8 cellular contexts compared by ENCODE assay signal in the genomic region with DNA sequence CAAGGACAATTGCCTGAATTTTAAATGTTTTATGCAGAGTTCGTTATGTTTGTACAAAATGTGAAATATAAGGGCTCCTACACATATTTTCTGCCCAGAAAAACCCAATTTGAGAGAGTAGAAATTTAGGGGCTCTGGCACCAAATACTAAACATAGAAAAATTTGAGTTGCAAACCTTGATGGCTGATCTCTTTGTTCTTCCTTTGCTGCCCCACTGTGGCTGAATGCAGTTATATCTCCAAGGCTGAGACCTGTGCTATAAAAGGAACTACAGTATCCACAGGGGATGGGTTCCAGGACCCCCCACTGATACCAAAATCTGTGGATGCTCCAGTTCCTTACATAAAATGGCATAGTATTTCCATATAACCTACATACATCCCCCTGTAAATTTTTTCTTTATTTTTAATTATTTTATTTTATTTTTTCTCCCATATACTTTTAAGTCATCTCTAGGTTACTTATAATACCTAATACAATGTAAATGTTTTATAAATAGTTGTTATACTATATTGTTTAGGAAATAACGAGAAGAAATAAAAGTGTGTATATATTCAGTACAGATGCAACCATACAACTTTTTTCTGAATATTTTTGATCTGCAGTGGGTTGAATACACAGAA. TPM values are rescaled to one million over a fixed set of nuclear protein-coding genes. Genes with fewer than 3 reads are reported as not detected.
DNase-seq lines count a peak whose midpoint lies in the region; ATAC-seq, FAIRE-seq and TF ChIP-seq lines count a peak whose summit lies in the region.

No MANE protein-coding gene starts in this region.

- H3K27ac Mint-ChIP-seq in chondrocyte (ENCODE audit: unreplicated experiment), result no peak overlapping the region

- peak; percentile 72 for FAIRE-seq in HepG2 (lab: Jason Lieb, UNC)

- TF ChIP-seq CTCF in chondrocyte (IDR thresholded peaks at IDR 0.05) (peak; percentile 85), HepG2 (CRISPR knock-in tag; IDR thresholded peaks at IDR 0.05) (peak; percentile 66)

- no peak for TF ChIP-seq POLR2A in HepG2 (IDR thresholded peaks at IDR 0.05; ENCODE audit: insufficient read depth in 1 of 2, low read depth in 2 of 2, low read length in 2 of 2)

- H3K4me1 Mint-ChIP-seq in chondrocyte (ENCODE audit: low read depth), result no peaks in the 10 kb centered on the region

- TF ChIP-seq EP300 in HepG2 (IDR thresholded peaks at IDR 0.05; ENCODE audit: low read depth in 2 of 2, low read length in 2 of 2), result no peak
- no peak for TF ChIP-seq EP300 in HepG2 (CRISPR knock-in tag; IDR thresholded peaks at IDR 0.05; ENCODE audit: borderline replicate concordance)

- 1% methylated on average over 2 of the region's 2 CpGs for WGBS in HepG2 (ENCODE audit: low lambda C conversion rate)

- peaks cover 36% of the 10 kb centered on the region for H3K27me3 Mint-ChIP-seq in chondrocyte (ENCODE audit: low read depth)

- POLR2A ChIA-PET in HepG2 (lab: Yijun Ruan, JAX), result interaction anchor here (0.9 kb wide), 1 partner anchor 129 kb away, joined by 3 read pairs; a partner anchor contains a TSS

- no peaks in the 10 kb centered on the region for H3K9me3 ChIP-seq in HepG2 (ENCODE audit: low read length)

- BruUV-seq in HepG2 (replicated peaks; lab: Mats Ljungman, UMichigan), result no TSS peak

- H3K4me2 ChIP-seq in HepG2 (ENCODE audit: low read depth, low read length), result no peak overlapping the region

- ATAC-seq in HepG2 (peak; percentile 77), HG02623 (IDR thresholded peaks at IDR 0.05; ENCODE audit: unreplicated experiment) (no peak)

- intact Hi-C loops in HepG2 (cut with micrococcal nuclease; ENCODE audit: unreplicated experiment), result loop anchor here (1.0 to 5.0 kb wide), 3 partner anchors 87 to 321 kb away; a partner anchor contains a TSS

- H3K4me3 Mint-ChIP-seq in chondrocyte (ENCODE audit: unreplicated experiment), result no peak overlapping the region

- no peaks in the 10 kb centered on the region for H3K36me3 Mint-ChIP-seq in chondrocyte (ENCODE audit: low read depth)

- no peaks in the 10 kb centered on the region for H3K27me3 ChIP-seq in HepG2 (ENCODE audit: control insufficient read depth in 1 of 2, insufficient read depth in 2 of 2, low read length in 2 of 2)

- no peaks in the 10 kb centered on the region for H4K20me1 ChIP-seq in HepG2 (ENCODE audit: insufficient read depth, low read length)

- H3K4me3 ChIP-seq in HepG2 (replicated peaks in 1 of 3; ENCODE audit: insufficient read depth in 1 of 3, low read depth in 2 of 3, low read length in 3 of 3), result no peak overlapping the region

- no peak overlapping the region for H2AFZ ChIP-seq in HepG2 (ENCODE audit: low read length)

- DNase-seq in DMS 273 (lab: John Stamatoyannopoulos, UW; ENCODE audit: unreplicated experiment) (peak; percentile 70), DMS 273 treated with DMSO at 0.1 percent for 48 hours (lab: John Stamatoyannopoulos, UW) (no peak), KBM-7 (peak; percentile 52), SK-MEL-5 (ENCODE audit: low read depth, low spot score) (peak; percentile 66), chondrocyte (ENCODE audit: low spot score) (no peak), HepG2 (ENCODE audit: low spot score) (peak; percentile 27), substantia nigra (lab: John Stamatoyannopoulos, UW) (peak in 34 of 49 donors; percentile 1 to 71 (median 25))

- CTCF ChIA-PET in HepG2 (lab: Yijun Ruan, JAX; ENCODE audit: low intra/inter-chr PET ratio, low total read pairs), result interaction anchor here (1.3 to 2.3 kb wide), 2 partner anchors 164 to 227 kb away, joined by 3 to 13 read pairs; no protein-coding TSS in a partner anchor

- no peak overlapping the region for H3K9ac ChIP-seq in HepG2 (ENCODE audit: insufficient read depth, low read depth, low read length)

- H3K9me3 Mint-ChIP-seq in chondrocyte (ENCODE audit: low read depth), result no peaks in the 10 kb centered on the region

- TF ChIP-seq RAD21 in HepG2 (CRISPR knock-in tag; IDR thresholded peaks at IDR 0.05), result 0 out of 2 replicates have a peak, but pooled peaks have one; percentile 36

- in situ Hi-C loops in KBM-7 (cut with MboI; ENCODE audit: low pct_unique_long_range_greater_than_20kb, low sequenced_read_pairs) (no loop called here), SK-MEL-5 (cut with HindIII; ENCODE audit: low pct_unique_long_range_greater_than_20kb, low sequenced_read_pairs) (no loop called here), HepG2 (cut with HindIII; ENCODE audit: extremely low pct_ligation_motif_present, low pct_unique_long_range_greater_than_20kb) (loop anchor here (5.0 kb wide), 1 partner anchor 162 kb away; no protein-coding TSS in a partner anchor)

- no peaks in the 10 kb centered on the region for H3K79me2 ChIP-seq in HepG2 (ENCODE audit: insufficient read depth, low read length)

- no peaks in the 10 kb centered on the region for H3K4me1 ChIP-seq in HepG2 (ENCODE audit: insufficient read depth, low read length)

- H3K27ac ChIP-seq in HepG2 (ENCODE audit: extremely low read length, insufficient read depth, low read length) (no peak overlapping the region), substantia nigra (ENCODE audit: low read depth, low read length, poor library complexity, severe bottlenecking) (no peak overlapping the region)

- no peaks in the 10 kb centered on the region for H3K36me3 ChIP-seq in HepG2 (replicated peaks in 1 of 2; ENCODE audit: control insufficient read depth in 1 of 2, insufficient read depth in 2 of 2, low read length in 2 of 2)

RNA-seq across cellular contexts. Expression of a gene that starts 22.5 kb away (rescaled TPM):
- total RNA-seq in SK-MEL-5 (2014; rRNA removed; shearing (Covaris generic)), result 1.3 and 1.6 TPM in 2 replicates
- polyA plus RNA-seq in SK-MEL-5 (2015; cell fraction: cytosol; rRNA removed), result 1.1 and 1.8 TPM in 2 replicates
- polyA plus RNA-seq in SK-MEL-5 (2015; cell fraction: nucleus; rRNA removed), result 4.0 and 12.7 TPM in 2 replicates
- total RNA-seq in chondrocyte, result 0.15 to 0.17 TPM in 2 of 3 replicates, not detected in the other
- 0.24 and 0.46 TPM in 2 replicates for total RNA-seq in HepG2 (2016; rRNA removed; fragmentation: Illumina TruSeq; extraction: Trizol)
- total RNA-seq in HepG2 (2016; cell fraction: cytosol; rRNA removed; fragmentation: Illumina TruSeq; extraction: Trizol; ENCODE audit: low read depth), result 0.40 and 0.53 TPM in 2 replicates
- total RNA-seq in HepG2 (2016; cell fraction: insoluble cytoplasmic fraction; rRNA removed; fragmentation: Illumina TruSeq; extraction: Trizol), result 0.65 and 0.67 TPM in 2 replicates
- 0.43 and 0.65 TPM in 2 replicates for total RNA-seq in HepG2 (2016; cell fraction: membrane; rRNA removed; fragmentation: Illumina TruSeq; extraction: Trizol)
- total RNA-seq in HepG2 (2016; cell fraction: nucleus; rRNA removed; fragmentation: Illumina TruSeq; extraction: Trizol), result 0.69 and 1.0 TPM in 2 replicates
- 0.16 and 0.38 TPM in 2 replicates for polyA plus RNA-seq in HepG2 (2011; rRNA removed)
- 0.13 and 0.18 TPM in 2 replicates for polyA plus RNA-seq in HepG2 (2011; cell fraction: cytosol; rRNA removed)
- 0.45 and 0.83 TPM in 2 replicates for polyA plus RNA-seq in HepG2 (2011; cell fraction: nucleus; rRNA removed)
- polyA plus RNA-seq in HepG2 (2012), result 0.17 and 0.30 TPM in 2 replicates
- 0.80 and 0.89 TPM in 2 replicates for polyA plus RNA-seq in HepG2 (2016; cell fraction: cytosol; fragmentation: Illumina TruSeq; extraction: Trizol; ENCODE audit: low read depth)
- 0.76 and 0.78 TPM in 2 replicates for polyA plus RNA-seq in HepG2 (2016; cell fraction: insoluble cytoplasmic fraction; fragmentation: Illumina TruSeq; extraction: Trizol; ENCODE audit: low read depth)
- polyA plus RNA-seq in HepG2 (2016; cell fraction: membrane; fragmentation: Illumina TruSeq; extraction: Trizol; ENCODE audit: low read depth), result 0.47 and 0.61 TPM in 2 replicates
- 0.81 and 1.2 TPM in 2 replicates for polyA plus RNA-seq in HepG2 (2016; cell fraction: nucleus; fragmentation: Illumina TruSeq; extraction: Trizol; ENCODE audit: insufficient read depth, low read depth)
- polyA minus RNA-seq in HepG2 (2011; rRNA and poly(A)+ RNA removed; ENCODE audit: low replicate concordance), result 0.12 and 0.26 TPM in 2 replicates
- polyA minus RNA-seq in HepG2 (2011; cell fraction: cytosol; rRNA and poly(A)+ RNA removed), result 0.30 TPM in 1 of 2 replicates, not detected in the other
- polyA minus RNA-seq in HepG2 (2011; cell fraction: nucleus; rRNA and poly(A)+ RNA removed), result 0.90 and 1.2 TPM in 2 replicates

RNA-seq across cellular contexts. Expression of a gene that starts 45.0 kb away (rescaled TPM):
- 460 and 588 TPM in 2 replicates for total RNA-seq in SK-MEL-5 (2014; rRNA removed; shearing (Covaris generic))
- 331 and 394 TPM in 2 replicates for polyA plus RNA-seq in SK-MEL-5 (2015; cell fraction: cytosol; rRNA removed)
- 121 and 149 TPM in 2 replicates for polyA plus RNA-seq in SK-MEL-5 (2015; cell fraction: nucleus; rRNA removed)
- 57.0 to 78.2 TPM (median 61.8 TPM) in 3 replicates for total RNA-seq in chondrocyte
- total RNA-seq in HepG2 (2016; rRNA removed; fragmentation: Illumina TruSeq; extraction: Trizol), result 300 and 418 TPM in 2 replicates
- total RNA-seq in HepG2 (2016; cell fraction: cytosol; rRNA removed; fragmentation: Illumina TruSeq; extraction: Trizol; ENCODE audit: low read depth), result 151 and 179 TPM in 2 replicates
- total RNA-seq in HepG2 (2016; cell fraction: insoluble cytoplasmic fraction; rRNA removed; fragmentation: Illumina TruSeq; extraction: Trizol), result 301 and 437 TPM in 2 replicates
- total RNA-seq in HepG2 (2016; cell fraction: membrane; rRNA removed; fragmentation: Illumina TruSeq; extraction: Trizol), result 192 and 211 TPM in 2 replicates
- 110 and 113 TPM in 2 replicates for total RNA-seq in HepG2 (2016; cell fraction: nucleus; rRNA removed; fragmentation: Illumina TruSeq; extraction: Trizol)
- 152 and 228 TPM in 2 replicates for polyA plus RNA-seq in HepG2 (2011; rRNA removed)
- polyA plus RNA-seq in HepG2 (2011; cell fraction: cytosol; rRNA removed), result 147 and 153 TPM in 2 replicates
- 37.4 and 37.5 TPM in 2 replicates for polyA plus RNA-seq in HepG2 (2011; cell fraction: nucleus; rRNA removed)
- polyA plus RNA-seq in HepG2 (2012), result 165 and 247 TPM in 2 replicates
- polyA plus RNA-seq in HepG2 (2016; cell fraction: cytosol; fragmentation: Illumina TruSeq; extraction: Trizol; ENCODE audit: low read depth), result 177 and 202 TPM in 2 replicates
- polyA plus RNA-seq in HepG2 (2016; cell fraction: insoluble cytoplasmic fraction; fragmentation: Illumina TruSeq; extraction: Trizol; ENCODE audit: low read depth), result 365 and 402 TPM in 2 replicates
- 152 and 182 TPM in 2 replicates for polyA plus RNA-seq in HepG2 (2016; cell fraction: membrane; fragmentation: Illumina TruSeq; extraction: Trizol; ENCODE audit: low read depth)
- 148 and 165 TPM in 2 replicates for polyA plus RNA-seq in HepG2 (2016; cell fraction: nucleus; fragmentation: Illumina TruSeq; extraction: Trizol; ENCODE audit: insufficient read depth, low read depth)
- polyA minus RNA-seq in HepG2 (2011; rRNA and poly(A)+ RNA removed; ENCODE audit: low replicate concordance), result 30.9 and 42.9 TPM in 2 replicates
- polyA minus RNA-seq in HepG2 (2011; cell fraction: cytosol; rRNA and poly(A)+ RNA removed), result 56.1 and 62.9 TPM in 2 replicates
- 58.7 and 65.3 TPM in 2 replicates for polyA minus RNA-seq in HepG2 (2011; cell fraction: nucleus; rRNA and poly(A)+ RNA removed)

RNA-seq across cellular contexts. Expression of a gene that starts 59.3 kb away (rescaled TPM):
- 0.90 and 1.2 TPM in 2 replicates for total RNA-seq in SK-MEL-5 (2014; rRNA removed; shearing (Covaris generic))
- 1.7 and 2.9 TPM in 2 replicates for polyA plus RNA-seq in SK-MEL-5 (2015; cell fraction: cytosol; rRNA removed)
- 4.1 and 7.5 TPM in 2 replicates for polyA plus RNA-seq in SK-MEL-5 (2015; cell fraction: nucleus; rRNA removed)
- total RNA-seq in chondrocyte, result 0.28 to 0.73 TPM (median 0.32 TPM) in 3 replicates
- total RNA-seq in HepG2 (2016; rRNA removed; fragmentation: Illumina TruSeq; extraction: Trizol), result 2.1 and 3.4 TPM in 2 replicates
- total RNA-seq in HepG2 (2016; cell fraction: cytosol; rRNA removed; fragmentation: Illumina TruSeq; extraction: Trizol; ENCODE audit: low read depth), result 0.61 and 0.97 TPM in 2 replicates
- total RNA-seq in HepG2 (2016; cell fraction: insoluble cytoplasmic fraction; rRNA removed; fragmentation: Illumina TruSeq; extraction: Trizol), result 1.9 and 2.5 TPM in 2 replicates
- total RNA-seq in HepG2 (2016; cell fraction: membrane; rRNA removed; fragmentation: Illumina TruSeq; extraction: Trizol), result 1.3 and 2.6 TPM in 2 replicates
- total RNA-seq in HepG2 (2016; cell fraction: nucleus; rRNA removed; fragmentation: Illumina TruSeq; extraction: Trizol), result 2.4 and 3.2 TPM in 2 replicates
- 5.8 and 7.9 TPM in 2 replicates for polyA plus RNA-seq in HepG2 (2011; rRNA removed)
- 5.4 TPM in 2 replicates for polyA plus RNA-seq in HepG2 (2011; cell fraction: cytosol; rRNA removed)
- polyA plus RNA-seq in HepG2 (2011; cell fraction: nucleus; rRNA removed), result 3.2 and 4.7 TPM in 2 replicates
- 2.1 and 4.2 TPM in 2 replicates for polyA plus RNA-seq in HepG2 (2012)
- 1.1 and 1.5 TPM in 2 replicates for polyA plus RNA-seq in HepG2 (2016; cell fraction: cytosol; fragmentation: Illumina TruSeq; extraction: Trizol; ENCODE audit: low read depth)
- 1.4 and 1.8 TPM in 2 replicates for polyA plus RNA-seq in HepG2 (2016; cell fraction: insoluble cytoplasmic fraction; fragmentation: Illumina TruSeq; extraction: Trizol; ENCODE audit: low read depth)
- 1.1 and 1.6 TPM in 2 replicates for polyA plus RNA-seq in HepG2 (2016; cell fraction: membrane; fragmentation: Illumina TruSeq; extraction: Trizol; ENCODE audit: low read depth)
- 1.4 and 2.0 TPM in 2 replicates for polyA plus RNA-seq in HepG2 (2016; cell fraction: nucleus; fragmentation: Illumina TruSeq; extraction: Trizol; ENCODE audit: insufficient read depth, low read depth)
- polyA minus RNA-seq in HepG2 (2011; rRNA and poly(A)+ RNA removed; ENCODE audit: low replicate concordance), result 4.8 and 5.9 TPM in 2 replicates
- 0.99 and 3.0 TPM in 2 replicates for polyA minus RNA-seq in HepG2 (2011; cell fraction: cytosol; rRNA and poly(A)+ RNA removed)
- polyA minus RNA-seq in HepG2 (2011; cell fraction: nucleus; rRNA and poly(A)+ RNA removed), result 5.6 and 8.6 TPM in 2 replicates

Comparison
In these comparisons a context has a peak if more than half of its experiments do, and no peak if none do; other contexts are left out.
1. DNase-seq: peak in DMS 273 (single experiment), KBM-7 (single experiment), SK-MEL-5 (single experiment), HepG2 (single experiment) and substantia nigra (34 of 49); none in DMS 273 treated with DMSO at 0.1 percent for 48 hours (single experiment) and chondrocyte (single experiment).